8 cellular contexts compared by ENCODE assay signal in genomic region chr3:14124223-14124614, GRCh38. TPM values are rescaled to one million over a fixed set of nuclear protein-coding genes. Genes with fewer than 3 reads are reported as not detected.
DNase-seq lines count a peak whose midpoint lies in the region; FAIRE-seq and TF ChIP-seq lines count a peak whose summit lies in the region.

No MANE protein-coding gene starts in this region.

- no peak overlapping the region for H2BK20ac ChIP-seq in H9 (ENCODE audit: low read depth, low read length, poor library complexity, severe bottlenecking)

- peaks cover 0 to 8% of the 10 kb centered on the region in 2 experiments; a peak in 4 of 5 replicates for H3K9me3 Mint-ChIP-seq in H9
- no peaks in the 10 kb centered on the region for H3K9me3 Mint-ChIP-seq in chondrocyte (ENCODE audit: low read depth)

- no peaks in the 10 kb centered on the region for H4K20me1 ChIP-seq in H9 (ENCODE audit: control insufficient read depth, insufficient read depth, insufficient read length)

- H3K4me3 Mint-ChIP-seq in H9, result peak overlapping the region; percentile 94 to 99
- peak overlapping the region; percentile 93 for H3K4me3 Mint-ChIP-seq in chondrocyte (ENCODE audit: unreplicated experiment)

- DNase-seq in GM12892 (ENCODE audit: insufficient read length), result peak; percentile 64
- peak; percentile 57 for DNase-seq in H9
- DNase-seq in LHCN-M2 (ENCODE audit: low read depth), result peak; percentile 60
- peak; percentile 52 for DNase-seq in WERI-Rb-1
- no peak for DNase-seq in chondrocyte (ENCODE audit: low spot score)
- peak; percentile 60 for DNase-seq in left kidney (ENCODE audit: low read depth, low spot score)
- DNase-seq in stimulated activated CD4-positive, alpha-beta T cell treated with anti-CD3 and anti-CD28 coated beads, Interleukin-4, amount 100 ng/mL, for 24 hours, result peak; percentile 76
- DNase-seq in H54 (ENCODE audit: insufficient read length, low spot score), result no peak

- H3K9ac ChIP-seq in H9 (ENCODE audit: extremely low read depth, insufficient read length, low read length), result peak overlapping the region; percentile 7

- no peak overlapping the region for H3K23ac ChIP-seq in H9 (ENCODE audit: insufficient read length, low read depth, low read length)

- H3K4me3 ChIP-seq in WERI-Rb-1 (ENCODE audit: low read depth, low read length), result peak overlapping the region; percentile 50

- H2AFZ ChIP-seq in H9 (ENCODE audit: low read length), result no peak overlapping the region

- H3K36me3 ChIP-seq in WERI-Rb-1, result peaks cover 29% of the 10 kb centered on the region

- no peak overlapping the region for H2BK15ac ChIP-seq in H9 (ENCODE audit: low read depth, low read length)

- peaks cover 37 to 41% (median 37%) of the 10 kb centered on the region in 3 experiments for H3K36me3 Mint-ChIP-seq in H9 (ENCODE audit: insufficient read depth in 1 of 3, low read depth in 3 of 3)
- H3K36me3 Mint-ChIP-seq in chondrocyte (ENCODE audit: low read depth), result peaks cover 11% of the 10 kb centered on the region

- no peak overlapping the region for H3K14ac ChIP-seq in H9 (ENCODE audit: insufficient read depth, low read length)

- TF ChIP-seq CTCF in H9 (conservative IDR thresholded peaks at IDR 0.05), result no peak
- no peak for TF ChIP-seq CTCF in WERI-Rb-1 (IDR thresholded peaks at IDR 0.05; ENCODE audit: low read depth, low read length)
- no peak for TF ChIP-seq CTCF in chondrocyte (IDR thresholded peaks at IDR 0.05)

- FAIRE-seq in GM12892 (lab: Jason Lieb, UNC), result peak; percentile 51
- FAIRE-seq in H54 (lab: Jason Lieb, UNC), result no peak

- no peak overlapping the region for H3T11ph ChIP-seq in H9 (ENCODE audit: low read length)

- TF ChIP-seq POLR2A in GM12892 (IDR thresholded peaks at IDR 0.05; ENCODE audit: low read depth, low read length) (peak; percentile 74), H54 (IDR thresholded peaks at IDR 0.05; ENCODE audit: low read depth, low read length) (no peak)

- H4K91ac ChIP-seq in H9 (ENCODE audit: insufficient read length, low read depth, low read length), result no peak overlapping the region

- peaks cover 3% of the 10 kb centered on the region; the same call in 1 of the 2 replicates for H3K79me2 ChIP-seq in H9 (ENCODE audit: insufficient read depth, low read length)

- peaks cover 3% of the 10 kb centered on the region; the same call in 1 of the 2 replicates for H3K27me3 Mint-ChIP-seq in H9 (ENCODE audit: low read depth)
- no peaks in the 10 kb centered on the region for H3K27me3 Mint-ChIP-seq in chondrocyte (ENCODE audit: low read depth)

- H3K4ac ChIP-seq in H9 (ENCODE audit: low read depth, low read length), result no peak overlapping the region

- no peaks in the 10 kb centered on the region for H3K4me1 ChIP-seq in H9 (ENCODE audit: insufficient read depth, low read length)

- H3K27ac Mint-ChIP-seq in H9 (peak overlapping the region in 2 of 3 experiments; percentile 83 to 93; a peak in 4 of 7 replicates), chondrocyte (ENCODE audit: unreplicated experiment) (peak overlapping the region; percentile 80)

- no peak overlapping the region for H2BK12ac ChIP-seq in H9 (ENCODE audit: insufficient read length, low read depth, low read length)

- H3K27me3 ChIP-seq in H9 (ENCODE audit: insufficient read depth, low read length), result no peaks in the 10 kb centered on the region
- H3K27me3 ChIP-seq in WERI-Rb-1 (ENCODE audit: insufficient read depth, low read depth, severe bottlenecking), result no peaks in the 10 kb centered on the region

- no peak overlapping the region for H2BK5ac ChIP-seq in H9 (ENCODE audit: insufficient read length, low read length)

- H3K23me2 ChIP-seq in H9 (ENCODE audit: insufficient read length, low read depth, low read length, poor library complexity, severe bottlenecking), result peaks cover 14% of the 10 kb centered on the region

- H3K4me1 Mint-ChIP-seq in H9 (peaks cover 35 to 39% of the 10 kb centered on the region in 2 experiments), chondrocyte (ENCODE audit: low read depth) (peaks cover 38% of the 10 kb centered on the region)

- no peak overlapping the region for H2BK120ac ChIP-seq in H9 (ENCODE audit: low read depth, low read length, poor library complexity, severe bottlenecking)

- H4K5ac ChIP-seq in H9 (ENCODE audit: insufficient read length, low read depth, low read length), result no peak overlapping the region

- H3K79me1 ChIP-seq in H9 (ENCODE audit: insufficient read depth, low read depth, low read length, poor library complexity, severe bottlenecking), result peaks cover 9% of the 10 kb centered on the region

- H3K9me3 ChIP-seq in H9 (ENCODE audit: control insufficient read depth, low read depth, low read length), result no peaks in the 10 kb centered on the region
- no peaks in the 10 kb centered on the region for H3K9me3 ChIP-seq in WERI-Rb-1 (ENCODE audit: severe bottlenecking)

- H2AK5ac ChIP-seq in H9 (ENCODE audit: insufficient read length, low read length), result no peak overlapping the region

- no peak overlapping the region for H3K18ac ChIP-seq in H9 (ENCODE audit: insufficient read length, low read depth, low read length)

- WGBS in H9 (ENCODE audit: extremely low coverage, insufficient read length, low lambda C conversion rate), result no CpG with 5 or more reads among the region's 37 CpGs

- H4K8ac ChIP-seq in H9 (replicated peaks; ENCODE audit: insufficient read length, low read depth, low read length), result no peak overlapping the region

- peak overlapping the region; percentile 62 for H3K4me2 ChIP-seq in H9 (ENCODE audit: insufficient read depth, insufficient read length, low read length)

- no peak overlapping the region for H3K27ac ChIP-seq in H9 (ENCODE audit: insufficient read length, low read depth, low read length)
- peak overlapping the region; percentile 73 for H3K27ac ChIP-seq in WERI-Rb-1

- H3K56ac ChIP-seq in H9 (ENCODE audit: insufficient read length, low read depth, low read length), result no peak overlapping the region

RNA-seq across cellular contexts. Expression of gene CHCHD4, which starts 0.5 kb away (rescaled TPM):
- polyA plus RNA-seq in GM12892 (2012; ENCODE audit: missing spikeins), result 15.6 TPM
- total RNA-seq in H9 (2021), result 13.3 and 13.7 TPM in 2 replicates
- total RNA-seq in LHCN-M2 (2014; rRNA removed), result 27.2 and 27.3 TPM in 2 replicates
- polyA plus RNA-seq in LHCN-M2 (2012), result 11.2 TPM
- 6.1 to 8.1 TPM (median 7.2 TPM) in 3 replicates for total RNA-seq in chondrocyte

RNA-seq across cellular contexts. Expression of gene TMEM43, which starts 0.6 kb away (rescaled TPM):
- 18.6 TPM for polyA plus RNA-seq in GM12892 (2012; ENCODE audit: missing spikeins)
- 35.8 and 36.7 TPM in 2 replicates for total RNA-seq in H9 (2021)
- total RNA-seq in LHCN-M2 (2014; rRNA removed), result 92.5 and 101 TPM in 2 replicates
- polyA plus RNA-seq in LHCN-M2 (2012), result 46.5 TPM
- 83.4 to 89.1 TPM (median 84.9 TPM) in 3 replicates for total RNA-seq in chondrocyte

RNA-seq across cellular contexts. Expression of gene XPC, which starts 54.2 kb away (rescaled TPM):
- 29.7 TPM for polyA plus RNA-seq in GM12892 (2012; ENCODE audit: missing spikeins)
- total RNA-seq in H9 (2021) (25.6 and 30.3 TPM in 2 replicates), LHCN-M2 (2014; rRNA removed) (43.4 and 45.2 TPM in 2 replicates), chondrocyte (24.9 to 35.9 TPM (median 26.8 TPM) in 3 replicates)
- polyA plus RNA-seq in LHCN-M2 (2012), result 19.2 TPM

RNA-seq across cellular contexts. Expression of gene LSM3, which starts 54.4 kb away (rescaled TPM):
- polyA plus RNA-seq in GM12892 (2012; ENCODE audit: missing spikeins), result 24.0 TPM
- 23.5 and 24.4 TPM in 2 replicates for total RNA-seq in H9 (2021)
- total RNA-seq in LHCN-M2 (2014; rRNA removed), result 22.7 and 22.8 TPM in 2 replicates
- 19.3 TPM for polyA plus RNA-seq in LHCN-M2 (2012)
- total RNA-seq in chondrocyte, result 8.1 to 12.8 TPM (median 8.4 TPM) in 3 replicates

Comparison
In these comparisons a context has a peak if more than half of its experiments do, and no peak if none do; other contexts are left out.
1. DNase-seq: peak in GM12892 (single experiment), H9 (single experiment), LHCN-M2 (single experiment), WERI-Rb-1 (single experiment), left kidney (single experiment) and stimulated activated CD4-positive, alpha-beta T cell treated with anti-CD3 and anti-CD28 coated beads, Interleukin-4, amount 100 ng/mL, for 24 hours (single experiment); none in chondrocyte (single experiment) and H54 (single experiment).